ENCODE assay signal across 8 cellular contexts in the genomic region with DNA sequence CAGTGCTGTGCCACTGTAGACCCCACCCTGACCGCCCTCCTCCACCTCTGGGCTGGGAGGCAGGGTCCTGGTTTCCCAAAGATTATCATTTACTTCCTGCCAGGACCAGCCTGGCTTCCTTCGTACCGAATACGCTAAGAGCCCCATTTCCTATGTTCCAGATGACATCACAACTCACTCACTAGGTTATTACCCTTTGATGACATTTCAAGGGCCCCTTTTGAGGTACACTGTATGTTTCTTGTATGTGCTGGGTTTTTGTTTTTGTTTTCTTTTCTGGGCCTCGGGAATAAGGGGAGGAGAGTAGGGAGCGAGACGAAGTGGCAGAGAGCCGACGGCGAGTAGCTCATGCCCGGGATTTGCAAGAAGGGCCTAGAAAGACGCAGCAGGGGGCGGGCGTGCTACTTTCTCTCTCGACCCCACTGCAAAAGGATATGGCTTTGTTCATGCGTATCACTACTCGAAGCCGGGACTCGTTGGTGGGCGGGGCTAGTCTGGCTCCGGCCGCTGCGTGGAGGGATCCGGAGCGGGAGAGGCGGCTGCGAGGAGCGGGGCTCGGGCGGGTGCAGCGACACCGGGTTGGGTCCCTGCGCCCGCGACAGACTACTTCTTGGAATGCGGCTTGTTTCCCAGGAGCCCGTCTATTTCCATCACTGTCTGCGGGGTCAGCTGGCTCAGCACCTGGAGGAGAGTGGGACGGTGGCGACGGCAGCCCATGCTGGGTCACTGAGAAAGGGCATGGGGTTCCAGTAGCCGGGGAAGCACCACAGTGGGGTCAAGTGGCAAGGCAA. TPM values are rescaled to one million over a fixed set of nuclear protein-coding genes. Genes with fewer than 3 reads are reported as not detected.
DNase-seq lines count a peak whose midpoint lies in the region; ATAC-seq and TF ChIP-seq lines count a peak whose summit lies in the region.

No MANE protein-coding gene starts in this region.

- H3K79me1 ChIP-seq in H9 (ENCODE audit: insufficient read depth, low read depth, low read length, poor library complexity, severe bottlenecking): no peaks in the 10 kb centered on the region

- no peak for TF ChIP-seq CTCF in H9 (conservative IDR thresholded peaks at IDR 0.05)

- no peak overlapping the region for H3K27ac Mint-ChIP-seq in H9

- H3K4me2 ChIP-seq in H9 (ENCODE audit: insufficient read depth, insufficient read length, low read length): peak overlapping the region; percentile 7

- no peak overlapping the region for H2BK5ac ChIP-seq in H9 (ENCODE audit: insufficient read length, low read length)

- no peak overlapping the region for H4K8ac ChIP-seq in H9 (replicated peaks; ENCODE audit: insufficient read length, low read depth, low read length)

- no peaks in the 10 kb centered on the region for H4K20me1 ChIP-seq in H9 (ENCODE audit: control insufficient read depth, insufficient read depth, insufficient read length)

- no peak overlapping the region for H3T11ph ChIP-seq in H9 (ENCODE audit: low read length)

- peaks cover 93% of the 10 kb centered on the region for H3K27me3 Mint-ChIP-seq in H9 (ENCODE audit: low read depth)

- DNase-seq in H9: peak; percentile 91
- DNase-seq in activated CD8-positive, alpha-beta memory T cell treated with anti-CD3 and anti-CD28 coated beads for 4 hours (ENCODE audit: low read depth in 2 of 2): peak; percentile 63 to 67
- peak; percentile 74 for DNase-seq in effector CD4-positive, alpha-beta T cell
- DNase-seq in medulla oblongata (ENCODE audit: extremely low spot score): peak; percentile 80
- DNase-seq in stimulated activated CD4-positive, alpha-beta T cell treated with anti-CD3 and anti-CD28 coated beads, TNF-alpha, amount 100 ng/mL, for 1 hour (ENCODE audit: low read depth in 3 of 3, low spot score in 1 of 3): peak; percentile 60 to 73 (median 64)
- DNase-seq in NOMO-1 (lab: John Stamatoyannopoulos, UW; ENCODE audit: unreplicated experiment in 2 of 2): no peak

- H3K4me1 Mint-ChIP-seq in H9: peaks cover 12 to 14% of the 10 kb centered on the region in 2 experiments

- no peak for ATAC-seq in HG03108 (IDR thresholded peaks at IDR 0.05; ENCODE audit: unreplicated experiment)

- H3K18ac ChIP-seq in H9 (ENCODE audit: insufficient read length, low read depth, low read length): no peak overlapping the region

- H3K56ac ChIP-seq in H9 (ENCODE audit: insufficient read length, low read depth, low read length): no peak overlapping the region

- H3K9me3 ChIP-seq in H9 (ENCODE audit: control insufficient read depth, low read depth, low read length): no peaks in the 10 kb centered on the region

- H2AK5ac ChIP-seq in H9 (ENCODE audit: insufficient read length, low read length): no peak overlapping the region

- H4K91ac ChIP-seq in H9 (ENCODE audit: insufficient read length, low read depth, low read length): no peak overlapping the region

- H2BK120ac ChIP-seq in H9 (ENCODE audit: low read depth, low read length, poor library complexity, severe bottlenecking): no peak overlapping the region

- no peak overlapping the region for H3K23ac ChIP-seq in H9 (ENCODE audit: insufficient read length, low read depth, low read length)

- H3K79me2 ChIP-seq in ACC112 (ENCODE audit: control insufficient read depth, insufficient read depth, low read length, unreplicated experiment) (no peaks in the 10 kb centered on the region), H9 (ENCODE audit: insufficient read depth, low read length) (no peaks in the 10 kb centered on the region)

- H3K14ac ChIP-seq in H9 (ENCODE audit: insufficient read depth, low read length): no peak overlapping the region

- H3K9ac ChIP-seq in H9 (ENCODE audit: extremely low read depth, insufficient read length, low read length): no peak overlapping the region

- H3K27me3 ChIP-seq in ACC112 (ENCODE audit: insufficient read depth, low read length) (no peaks in the 10 kb centered on the region), H9 (ENCODE audit: insufficient read depth, low read length) (peaks cover 25% of the 10 kb centered on the region; the same call in 1 of the 2 replicates)

- H3K9me3 Mint-ChIP-seq in H9: peaks cover 0 to under 1% of the 10 kb centered on the region in 2 experiments; a peak in 1 of 5 replicates

- H2BK20ac ChIP-seq in H9 (ENCODE audit: low read depth, low read length, poor library complexity, severe bottlenecking): no peak overlapping the region

- WGBS in H9 (ENCODE audit: extremely low coverage, insufficient read length, low lambda C conversion rate): no CpG with 5 or more reads among the region's 42 CpGs

- no peaks in the 10 kb centered on the region for H3K23me2 ChIP-seq in H9 (ENCODE audit: insufficient read length, low read depth, low read length, poor library complexity, severe bottlenecking)

- peak overlapping the region; percentile 68 for H3K4me3 ChIP-seq in ACC112 (ENCODE audit: low read depth, low read length)

- H2BK12ac ChIP-seq in H9 (ENCODE audit: insufficient read length, low read depth, low read length): no peak overlapping the region

- no peak overlapping the region for H3K27ac ChIP-seq in ACC112 (ENCODE audit: low read depth, low read length)
- H3K27ac ChIP-seq in H9 (ENCODE audit: insufficient read length, low read depth, low read length): no peak overlapping the region

- H3K4me1 ChIP-seq in ACC112 (ENCODE audit: control insufficient read depth, insufficient read depth, low read length, unreplicated experiment): no peaks in the 10 kb centered on the region
- peaks cover 4% of the 10 kb centered on the region; the same call in 1 of the 2 replicates for H3K4me1 ChIP-seq in H9 (ENCODE audit: insufficient read depth, low read length)

- H3K4ac ChIP-seq in H9 (ENCODE audit: low read depth, low read length): no peak overlapping the region

- no peaks in the 10 kb centered on the region for H3K36me3 ChIP-seq in ACC112 (ENCODE audit: insufficient read depth, low read length)

- H2AFZ ChIP-seq in ACC112 (ENCODE audit: low read length, unreplicated experiment) (peak overlapping the region; percentile 33), H9 (ENCODE audit: low read length) (no peak overlapping the region)

- no peak overlapping the region for H2BK15ac ChIP-seq in H9 (ENCODE audit: low read depth, low read length)

- H3K4me3 Mint-ChIP-seq in H9: peak overlapping the region; percentile 50 to 65

- no peak overlapping the region for H4K5ac ChIP-seq in H9 (ENCODE audit: insufficient read length, low read depth, low read length)

- no peaks in the 10 kb centered on the region; a peak in 2 of 7 replicates for H3K36me3 Mint-ChIP-seq in H9 (ENCODE audit: insufficient read depth in 1 of 3, low read depth in 3 of 3)

RNA-seq across cellular contexts. Expression of a gene that starts 6.6 kb away (rescaled TPM):
- total RNA-seq in H9 (2021): 1.9 and 2.5 TPM in 2 replicates

RNA-seq across cellular contexts. Expression of a gene that starts 7.0 kb away (rescaled TPM):
- 5.7 and 6.4 TPM in 2 replicates for total RNA-seq in H9 (2021)

RNA-seq across cellular contexts. Expression of a gene that starts 9.1 kb away (rescaled TPM):
- 132 and 160 TPM in 2 replicates for total RNA-seq in H9 (2021)

RNA-seq across cellular contexts. Expression of a gene that starts 9.3 kb away (rescaled TPM):
- 25.8 and 30.1 TPM in 2 replicates for total RNA-seq in H9 (2021)

RNA-seq across cellular contexts. Expression of a gene that starts 34.1 kb away (rescaled TPM):
- total RNA-seq in H9 (2021): 33.2 and 35.7 TPM in 2 replicates

Comparison
In these comparisons a context has a peak if more than half of its experiments do, and no peak if none do; other contexts are left out.
1. DNase-seq: peak in H9 (single experiment), activated CD8-positive, alpha-beta memory T cell treated with anti-CD3 and anti-CD28 coated beads for 4 hours (2 of 2), effector CD4-positive, alpha-beta T cell (single experiment), medulla oblongata (single experiment) and stimulated activated CD4-positive, alpha-beta T cell treated with anti-CD3 and anti-CD28 coated beads, TNF-alpha, amount 100 ng/mL, for 1 hour (3 of 3); none in NOMO-1 (0 of 2).